24 cellular contexts compared by ENCODE assay signal in genomic region chr5:11334404-11334803, GRCh38.
"Had no signal": no experiment of that assay in that cellular context is flagged by ENCODE, and none has a peak within 500 bp of the region (broad histone marks: within the 10 kb centered on the region; RNA-seq: fewer than 3 reads in every experiment).

No MANE protein-coding gene starts in this region.

- H3K36me3 ChIP-seq: neural progenitor cell, prostate gland, suprapubic skin, transverse colon, uterus, WERI-Rb-1 had no signal

- H3K27me3 ChIP-seq: foreskin keratinocyte, hepatocyte, neural progenitor cell, suprapubic skin, transverse colon, uterus had no signal

- H3K27ac ChIP-seq: foreskin keratinocyte, hepatocyte, neural progenitor cell, prostate gland, skin epidermis, suprapubic skin, transverse colon, uterus, WERI-Rb-1 had no signal

- ATAC-seq: activated naive CD8-positive, alpha-beta T cell treated with anti-CD3 and anti-CD28 coated beads, Interleukin-2, amount 50 U/mL, for 24 hours; foreskin keratinocyte; left cardiac atrium; naive thymus-derived CD4-positive, alpha-beta T cell; right cardiac atrium; stimulated activated naive CD8-positive, alpha-beta T cell treated with anti-CD3 and anti-CD28 coated beads, Interleukin-15, amount 100 ng/mL, for 72 hours had no signal

- H3K9me3 ChIP-seq: prostate gland, suprapubic skin, transverse colon, uterus had no signal

- H2AFZ ChIP-seq: hepatocyte, neural progenitor cell had no signal

- DNase-seq: activated CD4-positive, alpha-beta T cell treated with anti-CD3 and anti-CD28 coated beads for 1 hour; activated CD8-positive, alpha-beta memory T cell treated with anti-CD3 and anti-CD28 coated beads for 24 hours; activated CD8-positive, alpha-beta memory T cell treated with anti-CD3 and anti-CD28 coated beads, Interleukin-2, amount 50 U/mL, for 48 hours; activated effector memory CD4-positive, alpha-beta T cell treated with Interleukin-2 at 50 U/mL for 16 hours; activated naive CD4-positive, alpha-beta T cell treated with anti-CD3 and anti-CD28 coated beads, Interleukin-2, amount 10 ng/mL, durations not matched to agents 7 days and 5 days; activated naive CD8-positive, alpha-beta T cell treated with anti-CD3 and anti-CD28 coated beads, Interleukin-2, amount 50 U/mL, for 24 hours; activated T-cell treated with anti-CD3 and anti-CD28 coated beads, Interleukin-2, amount 50 U/mL, for 48 hours; anterior cingulate cortex; caudate nucleus; foreskin keratinocyte; left cardiac atrium; mesenchymal stem cell; naive thymus-derived CD4-positive, alpha-beta T cell; stimulated activated CD4-positive, alpha-beta T cell treated with anti-CD3 and anti-CD28 coated beads, Interleukin-2, amount 100 ng/mL, for 48 hours; stimulated activated naive CD8-positive, alpha-beta T cell treated with anti-CD3 and anti-CD28 coated beads, Interleukin-15, amount 100 ng/mL, for 72 hours; transverse colon; uterus; WERI-Rb-1 had no signal

- H3K9ac ChIP-seq: neural progenitor cell had no signal

- H3K4me1 ChIP-seq: foreskin keratinocyte, neural progenitor cell, prostate gland, suprapubic skin, transverse colon, uterus had no signal

- H3K79me2 ChIP-seq: hepatocyte had no signal

- H3K4me3 ChIP-seq: hepatocyte, neural progenitor cell, prostate gland, skin epidermis, suprapubic skin, transverse colon, uterus had no signal

- H3K4me2 ChIP-seq: hepatocyte, neural progenitor cell had no signal
